ENCODE assay signal across 14 cellular contexts in the genomic region with DNA sequence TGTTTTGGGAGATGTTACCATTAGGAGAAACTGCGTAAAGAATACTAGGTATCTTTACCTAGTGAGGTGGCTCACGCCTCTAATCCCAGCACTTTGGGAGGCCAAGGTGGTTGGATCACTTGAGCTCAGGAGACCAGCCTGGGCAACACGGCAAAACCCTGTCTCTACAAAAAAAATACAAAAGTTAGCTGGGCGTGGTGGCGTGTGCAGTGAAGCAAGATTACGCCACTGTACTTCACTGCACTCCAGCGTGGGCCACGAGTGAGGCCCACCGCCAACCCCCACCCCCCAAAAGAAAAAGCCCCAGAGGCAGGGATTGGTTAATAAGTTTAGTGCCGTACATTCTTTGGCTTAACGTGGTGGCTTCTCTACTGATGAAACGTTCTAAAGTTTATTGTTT. TPM values are rescaled to one million over a fixed set of nuclear protein-coding genes. Genes with fewer than 3 reads are reported as not detected.
"Had no signal": no experiment of that assay in that cellular context is flagged by ENCODE, and none has a peak within 500 bp of the region (broad histone marks: within the 10 kb centered on the region; RNA-seq: fewer than 3 reads in every experiment).

No MANE protein-coding gene starts in this region.

- H3K36me3 ChIP-seq: ascending aorta, heart left ventricle, prostate gland, spleen had no signal

- H3K27ac ChIP-seq: ascending aorta, heart left ventricle, prostate gland, spleen had no signal

- H3K9me3 ChIP-seq: ascending aorta, heart left ventricle, prostate gland, spleen had no signal

- H3K9me3 Mint-ChIP-seq: activated naive CD8-positive, alpha-beta T cell treated with anti-CD3 and anti-CD28 coated beads, Interleukin-2, amount 50 U/mL, for 24 hours; naive B cell had no signal

- H3K27me3 ChIP-seq: ascending aorta had no signal

- H3K4me3 ChIP-seq: ascending aorta, heart left ventricle, prostate gland, spleen had no signal

- H3K36me3 Mint-ChIP-seq: naive B cell had no signal

- H3K4me3 Mint-ChIP-seq: activated CD8-positive, alpha-beta T cell treated with anti-CD3 and anti-CD28 coated beads, Interleukin-2, amount 10 ng/mL, durations not matched to agents 7 days and 5 days; activated naive CD8-positive, alpha-beta T cell treated with anti-CD3 and anti-CD28 coated beads, Interleukin-2, amount 50 U/mL, for 24 hours; naive B cell had no signal

- DNase-seq: activated CD4-positive, alpha-beta T cell treated with anti-CD3 and anti-CD28 coated beads for 4 hours; activated CD8-positive, alpha-beta memory T cell treated with anti-CD3 and anti-CD28 coated beads, Interleukin-2, amount 50 U/mL, for 48 hours; activated CD8-positive, alpha-beta T cell treated with anti-CD3 and anti-CD28 coated beads, Interleukin-2, amount 10 ng/mL, durations not matched to agents 7 days and 5 days; activated naive CD8-positive, alpha-beta T cell treated with anti-CD3 and anti-CD28 coated beads, Interleukin-2, amount 50 U/mL, for 24 hours; foreskin melanocyte; heart left ventricle; naive B cell; occipital lobe; spleen; stimulated activated CD4-positive, alpha-beta T cell treated with anti-CD3 and anti-CD28 coated beads, Interleukin-1b, Interleukin-23, amount 100 ng/mL, for 48 hours; stimulated activated naive CD4-positive, alpha-beta T cell; T1000 had no signal

- H3K27ac Mint-ChIP-seq: activated CD8-positive, alpha-beta T cell treated with anti-CD3 and anti-CD28 coated beads, Interleukin-2, amount 10 ng/mL, durations not matched to agents 7 days and 5 days; activated naive CD8-positive, alpha-beta T cell treated with anti-CD3 and anti-CD28 coated beads, Interleukin-2, amount 50 U/mL, for 24 hours had no signal

- H3K27me3 Mint-ChIP-seq: activated naive CD8-positive, alpha-beta T cell treated with anti-CD3 and anti-CD28 coated beads, Interleukin-2, amount 50 U/mL, for 24 hours had no signal

- H3K4me1 ChIP-seq: ascending aorta, heart left ventricle, prostate gland had no signal

RNA-seq across cellular contexts. Expression of gene TRIM71, which starts 23.5 kb away (rescaled TPM):
- total RNA-seq: activated CD8-positive, alpha-beta T cell treated with anti-CD3 and anti-CD28 coated beads, Interleukin-2, amount 10 ng/mL, durations not matched to agents 7 days and 5 days; ascending aorta had no signal
